ENCODE assay signal across 5 cellular contexts in genomic region chr20:39092733-39093410, GRCh38.
"Had no signal": no experiment of that assay in that cellular context is flagged by ENCODE, and none has a peak within 500 bp of the region (broad histone marks: within the 10 kb centered on the region; RNA-seq: fewer than 3 reads in every experiment).

No MANE protein-coding gene starts in this region.

- H2AFZ ChIP-seq: GM23338 had no signal

- H3K36me3 ChIP-seq: HAP-1 had no signal

- H3K4me2 ChIP-seq: GM23338 had no signal

- H3K4me3 Mint-ChIP-seq: GM23338 had no signal

- H3K4me3 ChIP-seq: GM23338, HAP-1, K562 had no signal

- DNase-seq: IMR-90, KG1 had no signal

- H3K9me3 ChIP-seq: HAP-1 had no signal

- H3K27ac Mint-ChIP-seq: GM23338 had no signal
